ENCODE assay signal across 21 cellular contexts in the genomic region with DNA sequence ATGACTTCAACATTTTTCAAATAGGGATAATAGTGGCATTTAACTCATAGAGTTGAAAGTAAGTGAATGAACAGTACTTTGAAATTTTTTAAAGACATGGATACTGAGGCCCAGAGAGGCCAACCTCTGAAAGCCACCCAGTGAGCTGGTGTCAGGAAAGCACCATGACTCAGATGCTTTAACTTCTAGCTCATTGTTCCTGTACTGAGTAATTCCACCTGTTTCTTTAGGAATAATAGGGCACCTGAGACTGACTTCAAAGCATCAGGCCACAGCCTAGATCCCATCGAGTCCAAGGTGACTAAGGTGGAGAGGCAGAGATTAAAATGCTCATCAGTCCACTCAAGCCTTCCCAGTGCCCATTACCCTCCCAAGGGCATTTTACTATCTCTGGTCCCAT.
"Had no signal": no experiment of that assay in that cellular context is flagged by ENCODE, and none has a peak within 500 bp of the region (broad histone marks: within the 10 kb centered on the region; RNA-seq: fewer than 3 reads in every experiment).

No MANE protein-coding gene starts in this region.

- H3K27ac Mint-ChIP-seq: activated CD4-positive, alpha-beta memory T cell treated with anti-CD3 and anti-CD28 coated beads, Interleukin-2, amount 10 ng/mL, durations not matched to agents 7 days and 5 days; activated naive CD4-positive, alpha-beta T cell treated with anti-CD3 and anti-CD28 coated beads, Interleukin-2, amount 10 ng/mL, durations not matched to agents 7 days and 5 days; activated naive CD8-positive, alpha-beta T cell treated with anti-CD3 and anti-CD28 coated beads for 36 hours; activated T-cell treated with anti-CD3 and anti-CD28 coated beads, Interleukin-2, amount 50 U/mL, for 72 hours; activated T-helper 2 cell treated with anti-CD3 and anti-CD28 coated beads, Interferon-gamma antibody, Interleukin-2, Interleukin-4, amounts not matched to agents 10 μg/mL and 5 μg/mL and 100 μg/mL, durations not matched to agents 14 hours and 24 hours and 36 hours; T-helper 17 cell; WTC11 had no signal

- H3K27me3 Mint-ChIP-seq: activated CD4-positive, alpha-beta memory T cell treated with anti-CD3 and anti-CD28 coated beads, Interleukin-2, amount 10 ng/mL, durations not matched to agents 7 days and 5 days; activated naive CD4-positive, alpha-beta T cell treated with anti-CD3 and anti-CD28 coated beads, Interleukin-2, amount 10 ng/mL, durations not matched to agents 7 days and 5 days; activated naive CD8-positive, alpha-beta T cell treated with anti-CD3 and anti-CD28 coated beads for 36 hours; T-helper 17 cell had no signal

- H3K4me1 Mint-ChIP-seq: activated CD4-positive, alpha-beta memory T cell treated with anti-CD3 and anti-CD28 coated beads, Interleukin-2, amount 10 ng/mL, durations not matched to agents 7 days and 5 days; activated naive CD4-positive, alpha-beta T cell treated with anti-CD3 and anti-CD28 coated beads, Interleukin-2, amount 10 ng/mL, durations not matched to agents 7 days and 5 days; activated naive CD8-positive, alpha-beta T cell treated with anti-CD3 and anti-CD28 coated beads for 36 hours; T-helper 17 cell; WTC11 had no signal

- ATAC-seq: activated T-cell treated with anti-CD3 and anti-CD28 coated beads, Interleukin-2, amount 50 U/mL, for 72 hours; T-helper 17 cell; WTC11 had no signal

- H3K4me3 ChIP-seq: PC-9 had no signal

- H3K4me3 Mint-ChIP-seq: activated CD4-positive, alpha-beta memory T cell treated with anti-CD3 and anti-CD28 coated beads, Interleukin-2, amount 10 ng/mL, durations not matched to agents 7 days and 5 days; activated naive CD4-positive, alpha-beta T cell treated with anti-CD3 and anti-CD28 coated beads, Interleukin-2, amount 10 ng/mL, durations not matched to agents 7 days and 5 days; activated naive CD8-positive, alpha-beta T cell treated with anti-CD3 and anti-CD28 coated beads for 36 hours; activated T-cell treated with anti-CD3 and anti-CD28 coated beads, Interleukin-2, amount 50 U/mL, for 72 hours; T-helper 17 cell; WTC11 had no signal

- H3K27ac ChIP-seq: PC-9 had no signal

- DNase-seq: activated CD4-positive, alpha-beta memory T cell treated with anti-CD3 and anti-CD28 coated beads, Interleukin-2, amount 10 ng/mL, durations not matched to agents 7 days and 5 days; activated CD4-positive, alpha-beta T cell treated with anti-CD3 and anti-CD28 coated beads, Interleukin-2, amount 50 U/mL, for 1 hour; activated gamma-delta T cell treated with Interleukin-2 at 50 U/mL for 16 hours; activated naive CD4-positive, alpha-beta T cell treated with anti-CD3 and anti-CD28 coated beads, Interleukin-2, amount 10 ng/mL, durations not matched to agents 7 days and 5 days; activated naive CD8-positive, alpha-beta T cell treated with anti-CD3 and anti-CD28 coated beads for 36 hours; activated T-cell treated with anti-CD3 and anti-CD28 coated beads for 4 hours; activated T-cell treated with anti-CD3 and anti-CD28 coated beads, Interleukin-2, amount 50 U/mL, for 72 hours; central memory CD4-positive, alpha-beta T cell; KG1; NCI-H1048; NCI-H1417; NCI-H1930; NCI-H345; NCI-H510A; NCI-H526 treated with DMSO at 0.1 percent for 48 hours; PC-9; SIG-M5; T-helper 17 cell; T-helper 9 cell had no signal

- H3K9me3 Mint-ChIP-seq: activated naive CD4-positive, alpha-beta T cell treated with anti-CD3 and anti-CD28 coated beads, Interleukin-2, amount 10 ng/mL, durations not matched to agents 7 days and 5 days; activated T-helper 2 cell treated with anti-CD3 and anti-CD28 coated beads, Interferon-gamma antibody, Interleukin-2, Interleukin-4, amounts not matched to agents 10 μg/mL and 5 μg/mL and 100 μg/mL, durations not matched to agents 14 hours and 24 hours and 36 hours had no signal

- H3K36me3 Mint-ChIP-seq: activated naive CD4-positive, alpha-beta T cell treated with anti-CD3 and anti-CD28 coated beads, Interleukin-2, amount 10 ng/mL, durations not matched to agents 7 days and 5 days; activated naive CD8-positive, alpha-beta T cell treated with anti-CD3 and anti-CD28 coated beads for 36 hours; WTC11 had no signal
